ENCODE assay signal across 7 cellular contexts in genomic region chr3:196431193-196432136, GRCh38. TPM values are rescaled to one million over a fixed set of nuclear protein-coding genes. Genes with fewer than 3 reads are reported as not detected.
DNase-seq lines count a peak whose midpoint lies in the region; ATAC-seq, FAIRE-seq and TF ChIP-seq lines count a peak whose summit lies in the region.

No MANE protein-coding gene starts in this region.

- H3K79me2 ChIP-seq in keratinocyte (ENCODE audit: control insufficient read depth, insufficient read depth, low read length), result peaks cover 57% of the 10 kb centered on the region

- peak overlapping the region; percentile 93 for H2AFZ ChIP-seq in keratinocyte (ENCODE audit: control insufficient read depth, low read length)

- H3K4me3 ChIP-seq in GM06990 (replicated peaks; ENCODE audit: low read depth, low read length), result peak overlapping the region; percentile 94
- H3K4me3 ChIP-seq in keratinocyte (ENCODE audit: control insufficient read depth in 2 of 3, extremely low read depth in 1 of 3, insufficient read depth in 2 of 3, low read depth in 1 of 3, low read length in 3 of 3), result peak overlapping the region; percentile 68 to 98 (median 94)

- H3K27ac Mint-ChIP-seq in T-helper 17 cell, result peak overlapping the region; percentile 93
- peak overlapping the region; percentile 94 for H3K27ac Mint-ChIP-seq in central memory CD8-positive, alpha-beta T cell (ENCODE audit: low read depth)

- peaks cover 4% of the 10 kb centered on the region for H3K36me3 Mint-ChIP-seq in T-helper 17 cell (ENCODE audit: low read depth)
- H3K36me3 Mint-ChIP-seq in central memory CD8-positive, alpha-beta T cell (ENCODE audit: insufficient read depth), result peaks cover 23% of the 10 kb centered on the region

- ATAC-seq in GM21825 (IDR thresholded peaks at IDR 0.05; ENCODE audit: unreplicated experiment) (peak; percentile 26), T-helper 17 cell (peak; percentile 28)
- ATAC-seq in central memory CD8-positive, alpha-beta T cell (replicated peaks; ENCODE audit: extremely low read depth, poor library complexity, severe bottlenecking), result peak; percentile 15

- dilution Hi-C loops in keratinocyte (cut with MboI; ENCODE audit: extremely low pct_ligation_motif_present, low sequenced_read_pairs), result no loop called here

- no peaks in the 10 kb centered on the region for H3K9me3 ChIP-seq in T-helper 17 cell (ENCODE audit: control insufficient read depth, low read length, poor library complexity, severe bottlenecking)
- H3K9me3 ChIP-seq in keratinocyte (ENCODE audit: control insufficient read depth, low read depth, low read length), result no peaks in the 10 kb centered on the region

- H3K36me3 ChIP-seq in GM06990 (ENCODE audit: control insufficient read depth, insufficient read depth, low read length), result peaks cover 2% of the 10 kb centered on the region; the same call in 1 of the 2 replicates
- H3K36me3 ChIP-seq in keratinocyte (ENCODE audit: control insufficient read depth in 2 of 2, extremely low read depth in 1 of 2, insufficient read depth in 2 of 2, low read length in 2 of 2), result peaks cover 3% of the 10 kb centered on the region in 2 experiments

- H3K4me1 ChIP-seq in keratinocyte (ENCODE audit: control insufficient read depth, extremely low read depth, insufficient read depth, low read length), result peaks cover 8% of the 10 kb centered on the region

- H3K4me2 ChIP-seq in keratinocyte (ENCODE audit: control insufficient read depth, extremely low read depth, insufficient read depth, low read depth, low read length), result peak overlapping the region; percentile 97

- FAIRE-seq in keratinocyte (lab: Jason Lieb, UNC), result peak; percentile 46

- H3K27me3 ChIP-seq in GM06990 (replicated peaks; ENCODE audit: control insufficient read depth, insufficient read depth, low read length), result no peaks in the 10 kb centered on the region
- no peaks in the 10 kb centered on the region for H3K27me3 ChIP-seq in keratinocyte (ENCODE audit: control insufficient read depth, extremely low read depth, insufficient read depth, low read length)

- no peaks in the 10 kb centered on the region for H3K9me3 Mint-ChIP-seq in central memory CD8-positive, alpha-beta T cell

- no peaks in the 10 kb centered on the region for H3K27me3 Mint-ChIP-seq in T-helper 17 cell
- H3K27me3 Mint-ChIP-seq in central memory CD8-positive, alpha-beta T cell, result no peaks in the 10 kb centered on the region

- H3K9ac ChIP-seq in keratinocyte (ENCODE audit: control insufficient read depth, extremely low read depth, insufficient read depth, low read length), result peak overlapping the region; percentile 94

- no peak for DNase-seq in GM06990 (ENCODE audit: extremely low read depth, insufficient read length)
- peak; percentile 40 for DNase-seq in KG1 (lab: John Stamatoyannopoulos, UW)
- DNase-seq in T-helper 17 cell, result peak in 2 of 3 donors; percentile 10 to 14
- peak; percentile 17 for DNase-seq in central memory CD8-positive, alpha-beta T cell (ENCODE audit: low spot score in 2 of 2)
- no peak for DNase-seq in keratinocyte (ENCODE audit: low read depth, low spot score)
- peak; percentile 7 to 32 for DNase-seq in stimulated activated CD4-positive, alpha-beta T cell treated with anti-CD3 and anti-CD28 coated beads, Interleukin-2, amount 100 ng/mL, for 24 hours

- peak overlapping the region; percentile 96 for H3K4me3 Mint-ChIP-seq in T-helper 17 cell
- peak overlapping the region; percentile 89 for H3K4me3 Mint-ChIP-seq in central memory CD8-positive, alpha-beta T cell

- H3K9me1 ChIP-seq in keratinocyte (ENCODE audit: control insufficient read depth, extremely low read depth, insufficient read depth, low read length), result no peaks in the 10 kb centered on the region

- H3K4me1 Mint-ChIP-seq in T-helper 17 cell, result peaks cover 14% of the 10 kb centered on the region
- H3K4me1 Mint-ChIP-seq in central memory CD8-positive, alpha-beta T cell, result peaks cover 19% of the 10 kb centered on the region

- H3K27ac ChIP-seq in keratinocyte (ENCODE audit: control insufficient read depth, insufficient read depth, low read length), result peak overlapping the region; percentile 87

- H4K20me1 ChIP-seq in keratinocyte (ENCODE audit: control insufficient read depth, extremely low read depth, insufficient read depth, low read length), result no peaks in the 10 kb centered on the region

- TF ChIP-seq CTCF in GM06990 (IDR thresholded peaks at IDR 0.05; ENCODE audit: insufficient read depth, low read length, poor library complexity, severe bottlenecking) (no peak), keratinocyte (optimal IDR thresholded peaks at IDR 0.05 in 1 of 3, IDR thresholded peaks at IDR 0.05 in 1 of 3, conservative IDR thresholded peaks at IDR 0.05 in 1 of 3; ENCODE audit: extremely low read depth in 1 of 3, insufficient read depth in 2 of 3, low read length in 3 of 3) (no peak)

RNA-seq across cellular contexts. Expression of gene UBXN7, which starts 0.8 kb away (rescaled TPM):
- 10 to 100 TPM; 58.8 to 86.0 TPM for total RNA-seq in T-helper 17 cell
- 13.7 to 22.6 TPM (median 19.7 TPM) in 3 replicates for polyA plus RNA-seq in keratinocyte
- 22.7 TPM for polyA plus RNA-seq in keratinocyte (2011; ENCODE audit: low read depth)
- 11.6 and 19.9 TPM in 2 replicates for polyA plus RNA-seq in keratinocyte (2011; cell fraction: cytosol; rRNA removed)
- polyA plus RNA-seq in keratinocyte (2011; cell fraction: nucleus; rRNA removed), result 26.8 and 30.9 TPM in 2 replicates
- 9.0 and 15.7 TPM in 2 replicates for polyA plus RNA-seq in keratinocyte (2012; ENCODE audit: low replicate concordance)
- 12.5 to 42.7 TPM (median 20.9 TPM) in 3 replicates for polyA minus RNA-seq in keratinocyte
- 10.2 TPM for polyA minus RNA-seq in keratinocyte (2011; cell fraction: cytosol; rRNA and poly(A)+ RNA removed)
- 13.0 and 30.3 TPM in 2 replicates for polyA minus RNA-seq in keratinocyte (2011; cell fraction: nucleus; rRNA and poly(A)+ RNA removed)

Comparison
In these comparisons a context has a peak if more than half of its experiments do, and no peak if none do; other contexts are left out.
1. DNase-seq: peak in KG1 (single experiment), T-helper 17 cell (2 of 3), central memory CD8-positive, alpha-beta T cell (2 of 2) and stimulated activated CD4-positive, alpha-beta T cell treated with anti-CD3 and anti-CD28 coated beads, Interleukin-2, amount 100 ng/mL, for 24 hours (2 of 2); none in GM06990 (single experiment) and keratinocyte (single experiment).
2. Peak in every context shown above with its lines, with median percentiles within 50 percentile points of each other: ATAC-seq.